Comparison of ENCODE assay signal across 28 cellular contexts in genomic region chr12:938810-939209, GRCh38.
"Had no signal": no experiment of that assay in that cellular context is flagged by ENCODE, and none has a peak within 500 bp of the region (broad histone marks: within the 10 kb centered on the region; RNA-seq: fewer than 3 reads in every experiment).

No MANE protein-coding gene starts in this region.

- ATAC-seq: effector memory CD8-positive, alpha-beta T cell; gastroesophageal sphincter; left cardiac atrium; left ventricle myocardium superior; stimulated activated memory B cell treated with anti-CD40 and anti-IgM and Interleukin-4, amounts not matched to agents 10 μg/mL and 1 μg/mL and 100 μg/mL, for 72 hours had no signal

- H3K4me3 Mint-ChIP-seq: activated B cell treated with CpG ODN at 0.5 μM for 24 hours; activated naive CD8-positive, alpha-beta T cell; activated T-helper 1 cell treated with anti-CD3 and anti-CD28 coated beads, Interleukin-12 subunit alpha, Interleukin-12 subunit beta, Interleukin-2, Interleukin-4 antibody, amounts not matched to agents 30 ng/mL and 10 ng/mL and 1 ng/mL, durations not matched to agents 14 hours and 24 hours and 36 hours; effector memory CD8-positive, alpha-beta T cell; mesothelial cell of epicardium; naive B cell; stimulated activated memory B cell treated with anti-CD40 and anti-IgM and Interleukin-4, amounts not matched to agents 10 μg/mL and 1 μg/mL and 100 μg/mL, for 72 hours; T-helper 2 cell treated with Interferon-gamma antibody and Interleukin-4, amounts not matched to agents 5 μg/mL and 100 μg/mL, for 36 hours had no signal

- H3K4me3 ChIP-seq: ascending aorta, gastroesophageal sphincter, hepatocyte, ovary, prostate gland, sigmoid colon, tibial nerve had no signal

- H3K27ac Mint-ChIP-seq: activated B cell treated with CpG ODN at 0.5 μM for 24 hours; activated T-helper 1 cell treated with anti-CD3 and anti-CD28 coated beads, Interleukin-12 subunit alpha, Interleukin-12 subunit beta, Interleukin-2, Interleukin-4 antibody, amounts not matched to agents 30 ng/mL and 10 ng/mL and 1 ng/mL, durations not matched to agents 14 hours and 24 hours and 36 hours; effector memory CD8-positive, alpha-beta T cell; mesothelial cell of epicardium; stimulated activated memory B cell treated with anti-CD40 and anti-IgM and Interleukin-4, amounts not matched to agents 10 μg/mL and 1 μg/mL and 100 μg/mL, for 72 hours had no signal

- H3K4me1 Mint-ChIP-seq: activated B cell treated with CpG ODN at 0.5 μM for 24 hours, mesothelial cell of epicardium had no signal

- H3K27me3 ChIP-seq: ascending aorta, gastroesophageal sphincter, hepatocyte, ovary, sigmoid colon, tibial nerve had no signal

- DNase-seq: activated B cell treated with CpG ODN at 0.5 μM for 24 hours; activated CD4-positive, alpha-beta T cell treated with anti-CD3 and anti-CD28 coated beads, Interleukin-2, amount 50 U/mL, for 4 hours; activated gamma-delta T cell; caudate nucleus; cortex of kidney; effector memory CD8-positive, alpha-beta T cell; left cardiac atrium; left ventricle myocardium superior; mammary epithelial cell; naive B cell; ovary; retina; sigmoid colon; small intestine; stimulated activated CD4-positive, alpha-beta T cell treated with anti-CD3 and anti-CD28 coated beads, Interleukin-4, amount 100 ng/mL, for 24 hours; T-helper 1 cell had no signal

- H3K36me3 ChIP-seq: ovary, prostate gland had no signal

- FAIRE-seq: endothelial cell of umbilical vein, keratinocyte, small intestine had no signal

- H3K4me2 ChIP-seq: hepatocyte had no signal

- H3K9me3 ChIP-seq: ascending aorta, gastroesophageal sphincter, ovary, prostate gland, sigmoid colon, tibial nerve had no signal

- H2AFZ ChIP-seq: hepatocyte had no signal

- H3K27ac ChIP-seq: ascending aorta, gastroesophageal sphincter, hepatocyte, ovary, prostate gland, sigmoid colon, tibial nerve had no signal

- H3K27me3 Mint-ChIP-seq: activated B cell treated with CpG ODN at 0.5 μM for 24 hours; activated naive CD8-positive, alpha-beta T cell; effector memory CD8-positive, alpha-beta T cell; naive B cell; stimulated activated memory B cell treated with anti-CD40 and anti-IgM and Interleukin-4, amounts not matched to agents 10 μg/mL and 1 μg/mL and 100 μg/mL, for 72 hours had no signal

- H3K4me1 ChIP-seq: ascending aorta, gastroesophageal sphincter, prostate gland, sigmoid colon, tibial nerve had no signal

- H3K9me3 Mint-ChIP-seq: activated B cell treated with CpG ODN at 0.5 μM for 24 hours; activated T-helper 1 cell treated with anti-CD3 and anti-CD28 coated beads, Interleukin-12 subunit alpha, Interleukin-12 subunit beta, Interleukin-2, Interleukin-4 antibody, amounts not matched to agents 30 ng/mL and 10 ng/mL and 1 ng/mL, durations not matched to agents 14 hours and 24 hours and 36 hours; effector memory CD8-positive, alpha-beta T cell; mesothelial cell of epicardium; naive B cell; stimulated activated memory B cell treated with anti-CD40 and anti-IgM and Interleukin-4, amounts not matched to agents 10 μg/mL and 1 μg/mL and 100 μg/mL, for 72 hours; T-helper 2 cell treated with Interferon-gamma antibody and Interleukin-4, amounts not matched to agents 5 μg/mL and 100 μg/mL, for 36 hours had no signal
